29 cellular contexts compared by ENCODE assay signal in the genomic region with DNA sequence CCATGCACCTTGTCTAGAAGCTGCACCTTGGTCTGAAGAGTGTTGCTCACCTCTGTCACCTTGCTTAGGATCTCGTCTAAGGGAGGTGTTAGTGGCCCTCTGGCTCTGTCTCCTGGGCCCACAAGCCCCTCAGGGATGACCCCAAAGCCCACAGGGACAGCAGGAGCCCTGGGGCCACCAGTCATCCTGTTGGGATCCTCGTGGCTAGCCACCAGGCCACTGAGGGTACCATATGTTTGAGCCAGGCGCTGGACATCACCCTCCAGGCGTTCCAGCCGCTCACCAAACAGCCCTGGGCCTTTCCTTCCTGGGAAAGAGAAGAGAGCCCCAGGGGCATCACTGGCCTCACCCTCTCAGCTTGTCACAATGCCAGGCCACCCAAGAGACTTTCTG. TPM values are rescaled to one million over a fixed set of nuclear protein-coding genes. Genes with fewer than 3 reads are reported as not detected.
"Had no signal": no experiment of that assay in that cellular context is flagged by ENCODE, and none has a peak within 500 bp of the region (broad histone marks: within the 10 kb centered on the region; RNA-seq: fewer than 3 reads in every experiment).

No MANE protein-coding gene starts in this region.

- H3K4me1 ChIP-seq: adrenal gland, colonic mucosa had no signal

- H3K4me3 ChIP-seq: adrenal gland, body of pancreas, colonic mucosa, esophagus squamous epithelium, gastroesophageal sphincter, heart right ventricle had no signal

- FAIRE-seq: endometrium, endothelial cell of umbilical vein had no signal

- H3K27ac ChIP-seq: adrenal gland, body of pancreas, colonic mucosa, epithelial cell of prostate, esophagus squamous epithelium, gastroesophageal sphincter, heart right ventricle had no signal

- H3K9me3 ChIP-seq: adrenal gland, body of pancreas, colonic mucosa, esophagus squamous epithelium, gastroesophageal sphincter, heart right ventricle had no signal

- DNase-seq: activated CD4-positive, alpha-beta memory T cell treated with anti-CD3 and anti-CD28 coated beads for 36 hours; activated CD4-positive, alpha-beta T cell treated with anti-CD3 and anti-CD28 coated beads for 36 hours; activated CD4-positive, alpha-beta T cell treated with anti-CD3 and anti-CD28 coated beads, Interleukin-2, amount 10 ng/mL, durations not matched to agents 24 days and 14 days; activated CD4-positive, CD25-positive, alpha-beta regulatory T cell; activated CD4-positive, CD25-positive, alpha-beta regulatory T cell treated with anti-CD3 and anti-CD28 coated beads, Interleukin-2, amount 50 U/mL, for 72 hours; activated CD8-positive, alpha-beta memory T cell treated with anti-CD3 and anti-CD28 coated beads, Interleukin-2, amount 10 ng/mL, durations not matched to agents 7 days and 5 days; activated CD8-positive, alpha-beta memory T cell treated with anti-CD3 and anti-CD28 coated beads, Interleukin-2, amount 50 U/mL, for 4 hours; activated CD8-positive, alpha-beta T cell treated with anti-CD3 and anti-CD28 coated beads, Interleukin-2, amount 10 ng/mL, durations not matched to agents 7 days and 5 days; activated effector memory CD4-positive, alpha-beta T cell treated with anti-CD3 and anti-CD28 coated beads, Interleukin-2, amount 50 U/mL, for 16 hours; activated naive CD4-positive, alpha-beta T cell treated with anti-CD3 and anti-CD28 coated beads for 36 hours; activated naive CD8-positive, alpha-beta T cell treated with anti-CD3 and anti-CD28 coated beads for 36 hours; activated naive CD8-positive, alpha-beta T cell treated with anti-CD3 and anti-CD28 coated beads, Interleukin-2, amount 50 U/mL, for 24 hours; activated T-cell treated with anti-CD3 and anti-CD28 coated beads, Interleukin-2, amount 50 U/mL, for 1 hour; activated T-cell treated with anti-CD3 and anti-CD28 coated beads, Interleukin-2, amount 50 U/mL, for 48 hours; colonic mucosa; effector CD8-positive, alpha-beta T cell; esophagus squamous epithelium; foreskin melanocyte; heart right ventricle; T-helper 2 cell had no signal

- H3K36me3 ChIP-seq: adrenal gland, colonic mucosa had no signal

- ATAC-seq: activated CD4-positive, alpha-beta T cell treated with anti-CD3 and anti-CD28 coated beads for 36 hours; activated CD8-positive, alpha-beta memory T cell treated with anti-CD3 and anti-CD28 coated beads, Interleukin-2, amount 10 ng/mL, durations not matched to agents 7 days and 5 days; activated CD8-positive, alpha-beta T cell treated with anti-CD3 and anti-CD28 coated beads, Interleukin-2, amount 10 ng/mL, durations not matched to agents 7 days and 5 days; activated naive CD8-positive, alpha-beta T cell treated with anti-CD3 and anti-CD28 coated beads, Interleukin-2, amount 50 U/mL, for 24 hours; body of pancreas; gastroesophageal sphincter had no signal

RNA-seq across cellular contexts. Expression of a gene that starts 3.9 kb away (rescaled TPM):
- total RNA-seq: activated CD4-positive, alpha-beta memory T cell treated with anti-CD3 and anti-CD28 coated beads for 36 hours; activated CD8-positive, alpha-beta memory T cell treated with anti-CD3 and anti-CD28 coated beads for 36 hours; activated CD8-positive, alpha-beta memory T cell treated with anti-CD3 and anti-CD28 coated beads, Interleukin-2, amount 10 ng/mL, durations not matched to agents 7 days and 5 days; activated CD8-positive, alpha-beta T cell treated with anti-CD3 and anti-CD28 coated beads, Interleukin-2, amount 10 ng/mL, durations not matched to agents 7 days and 5 days; activated naive CD4-positive, alpha-beta T cell treated with anti-CD3 and anti-CD28 coated beads for 36 hours; activated naive CD8-positive, alpha-beta T cell treated with anti-CD3 and anti-CD28 coated beads for 36 hours; activated T-helper 2 cell treated with anti-CD3 and anti-CD28 coated beads, Interferon-gamma antibody, Interleukin-2, Interleukin-4, amounts not matched to agents 10 μg/mL and 5 μg/mL and 100 μg/mL, durations not matched to agents 14 hours and 24 hours and 36 hours; endothelial cell of umbilical vein; fibroblast of villous mesenchyme had no signal
